20 cellular contexts compared by ENCODE assay signal in the genomic region with DNA sequence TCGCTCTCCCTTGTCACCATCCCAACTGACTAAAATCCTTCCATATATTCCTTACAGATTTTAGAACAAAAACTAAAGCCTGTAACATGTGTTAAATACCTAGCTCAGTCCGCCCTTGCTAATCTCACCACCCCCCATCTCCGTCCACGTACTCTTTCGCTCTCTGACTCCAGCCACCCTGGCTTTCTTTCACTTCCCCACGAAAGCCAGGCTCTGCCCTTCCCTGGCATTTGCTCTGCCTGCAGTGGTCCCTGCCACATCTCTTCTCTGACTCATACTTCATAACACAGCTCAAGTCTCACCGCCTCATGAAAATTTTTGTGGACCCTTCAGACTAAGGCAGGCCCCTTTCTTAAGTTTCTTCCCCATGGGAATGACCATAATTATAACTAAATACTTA.
"Had no signal": no experiment of that assay in that cellular context is flagged by ENCODE, and none has a peak within 500 bp of the region (broad histone marks: within the 10 kb centered on the region; RNA-seq: fewer than 3 reads in every experiment).

No MANE protein-coding gene starts in this region.

- H3K4me1 Mint-ChIP-seq: activated CD4-positive, alpha-beta memory T cell treated with anti-CD3 and anti-CD28 coated beads, Interleukin-2, amount 10 ng/mL, durations not matched to agents 7 days and 5 days; activated CD8-positive, alpha-beta memory T cell treated with anti-CD3 and anti-CD28 coated beads, Interleukin-2, amount 10 ng/mL, durations not matched to agents 7 days and 5 days; activated naive CD4-positive, alpha-beta T cell treated with anti-CD3 and anti-CD28 coated beads, Interleukin-2, amount 10 ng/mL, durations not matched to agents 7 days and 5 days; activated naive CD8-positive, alpha-beta T cell treated with anti-CD3 and anti-CD28 coated beads, Interleukin-2, amount 50 U/mL, for 24 hours; natural killer cell had no signal

- H3K27ac ChIP-seq: breast epithelium, lower lobe of right lung had no signal

- H3K36me3 ChIP-seq: breast epithelium, lower lobe of right lung had no signal

- H3K27me3 ChIP-seq: breast epithelium had no signal

- H3K27ac Mint-ChIP-seq: activated CD4-positive, alpha-beta memory T cell treated with anti-CD3 and anti-CD28 coated beads, Interleukin-2, amount 10 ng/mL, durations not matched to agents 7 days and 5 days; activated CD8-positive, alpha-beta memory T cell treated with anti-CD3 and anti-CD28 coated beads, Interleukin-2, amount 10 ng/mL, durations not matched to agents 7 days and 5 days; activated naive CD4-positive, alpha-beta T cell treated with anti-CD3 and anti-CD28 coated beads, Interleukin-2, amount 10 ng/mL, durations not matched to agents 7 days and 5 days; activated naive CD8-positive, alpha-beta T cell treated with anti-CD3 and anti-CD28 coated beads, Interleukin-2, amount 50 U/mL, for 24 hours; activated T-helper 2 cell treated with anti-CD3 and anti-CD28 coated beads, Interferon-gamma antibody, Interleukin-2, Interleukin-4, amounts not matched to agents 10 μg/mL and 5 μg/mL and 100 μg/mL, durations not matched to agents 14 hours and 24 hours and 36 hours; natural killer cell had no signal

- H3K4me3 Mint-ChIP-seq: activated CD4-positive, alpha-beta memory T cell treated with anti-CD3 and anti-CD28 coated beads, Interleukin-2, amount 10 ng/mL, durations not matched to agents 7 days and 5 days; activated CD8-positive, alpha-beta memory T cell treated with anti-CD3 and anti-CD28 coated beads, Interleukin-2, amount 10 ng/mL, durations not matched to agents 7 days and 5 days; activated naive CD4-positive, alpha-beta T cell treated with anti-CD3 and anti-CD28 coated beads, Interleukin-2, amount 10 ng/mL, durations not matched to agents 7 days and 5 days; activated naive CD8-positive, alpha-beta T cell treated with anti-CD3 and anti-CD28 coated beads, Interleukin-2, amount 50 U/mL, for 24 hours; natural killer cell had no signal

- H3K4me1 ChIP-seq: breast epithelium, lower lobe of right lung had no signal

- ATAC-seq: activated CD8-positive, alpha-beta memory T cell treated with anti-CD3 and anti-CD28 coated beads, Interleukin-2, amount 10 ng/mL, durations not matched to agents 7 days and 5 days; activated naive CD8-positive, alpha-beta T cell treated with anti-CD3 and anti-CD28 coated beads, Interleukin-2, amount 50 U/mL, for 24 hours; left colon; lower lobe of right lung; natural killer cell; stimulated activated naive CD8-positive, alpha-beta T cell treated with anti-CD3 and anti-CD28 coated beads, Interleukin-15, Interleukin-2, amounts not matched to agents 100 U/mL and 50 U/mL, for 24 hours had no signal

- H3K36me3 Mint-ChIP-seq: activated CD8-positive, alpha-beta memory T cell treated with anti-CD3 and anti-CD28 coated beads, Interleukin-2, amount 10 ng/mL, durations not matched to agents 7 days and 5 days; activated naive CD4-positive, alpha-beta T cell treated with anti-CD3 and anti-CD28 coated beads, Interleukin-2, amount 10 ng/mL, durations not matched to agents 7 days and 5 days; natural killer cell had no signal

- H3K4me3 ChIP-seq: breast epithelium, lower lobe of right lung had no signal

- H3K27me3 Mint-ChIP-seq: activated naive CD4-positive, alpha-beta T cell treated with anti-CD3 and anti-CD28 coated beads, Interleukin-2, amount 10 ng/mL, durations not matched to agents 7 days and 5 days; activated naive CD8-positive, alpha-beta T cell treated with anti-CD3 and anti-CD28 coated beads, Interleukin-2, amount 50 U/mL, for 24 hours had no signal

- H3K9me3 Mint-ChIP-seq: activated CD4-positive, alpha-beta memory T cell treated with anti-CD3 and anti-CD28 coated beads, Interleukin-2, amount 10 ng/mL, durations not matched to agents 7 days and 5 days; activated naive CD4-positive, alpha-beta T cell treated with anti-CD3 and anti-CD28 coated beads, Interleukin-2, amount 10 ng/mL, durations not matched to agents 7 days and 5 days; activated naive CD8-positive, alpha-beta T cell treated with anti-CD3 and anti-CD28 coated beads, Interleukin-2, amount 50 U/mL, for 24 hours; activated T-helper 2 cell treated with anti-CD3 and anti-CD28 coated beads, Interferon-gamma antibody, Interleukin-2, Interleukin-4, amounts not matched to agents 10 μg/mL and 5 μg/mL and 100 μg/mL, durations not matched to agents 14 hours and 24 hours and 36 hours; natural killer cell had no signal

- DNase-seq: activated CD4-positive, alpha-beta memory T cell treated with anti-CD3 and anti-CD28 coated beads, Interleukin-2, amount 10 ng/mL, durations not matched to agents 7 days and 5 days; activated CD4-positive, alpha-beta T cell treated with anti-CD3 and anti-CD28 coated beads for 48 hours; activated CD4-positive, CD25-positive, alpha-beta regulatory T cell; activated CD8-positive, alpha-beta memory T cell treated with anti-CD3 and anti-CD28 coated beads, Interleukin-2, amount 10 ng/mL, durations not matched to agents 7 days and 5 days; activated naive CD4-positive, alpha-beta T cell treated with anti-CD3 and anti-CD28 coated beads, Interleukin-2, amount 10 ng/mL, durations not matched to agents 7 days and 5 days; activated naive CD8-positive, alpha-beta T cell treated with anti-CD3 and anti-CD28 coated beads, Interleukin-2, amount 50 U/mL, for 24 hours; anterior cingulate cortex; cortex of kidney; erythroblast; hypothalamus; islet precursor cell; left colon; lower lobe of right lung; natural killer cell; stimulated activated CD4-positive, alpha-beta T cell treated with anti-CD3 and anti-CD28 coated beads, Interleukin-12 subunit alpha, Interleukin-12 subunit beta, amount 100 ng/mL, for 4 hours; stimulated activated CD4-positive, alpha-beta T cell treated with anti-CD3 and anti-CD28 coated beads, Interleukin-1b, Interleukin-23, amount 100 ng/mL, for 48 hours; stimulated activated CD8-positive, alpha-beta memory T cell treated with anti-CD3 and anti-CD28 coated beads, Interleukin-4, amount 100 ng/mL, for 48 hours; stimulated activated naive CD8-positive, alpha-beta T cell treated with anti-CD3 and anti-CD28 coated beads, Interleukin-15, Interleukin-2, amounts not matched to agents 100 U/mL and 50 U/mL, for 24 hours had no signal

- H3K9me3 ChIP-seq: breast epithelium, lower lobe of right lung had no signal
